13 cellular contexts compared by ENCODE assay signal in genomic region chr22:46609724-46610161, GRCh38.
"Had no signal": no experiment of that assay in that cellular context is flagged by ENCODE, and none has a peak within 500 bp of the region (broad histone marks: within the 10 kb centered on the region; RNA-seq: fewer than 3 reads in every experiment).

No MANE protein-coding gene starts in this region.

- ATAC-seq: body of pancreas, natural killer cell had no signal

- H3K27ac ChIP-seq: body of pancreas, psoas muscle had no signal

- H3K4me3 Mint-ChIP-seq: activated naive CD4-positive, alpha-beta T cell treated with anti-CD3 and anti-CD28 coated beads, Interleukin-2, amount 50 U/mL, for 24 hours; central memory CD8-positive, alpha-beta T cell; natural killer cell had no signal

- H3K9me3 Mint-ChIP-seq: activated naive CD4-positive, alpha-beta T cell treated with anti-CD3 and anti-CD28 coated beads, Interleukin-2, amount 50 U/mL, for 24 hours; activated T-helper 2 cell treated with anti-CD3 and anti-CD28 coated beads, Interferon-gamma antibody, Interleukin-2, Interleukin-4, amounts not matched to agents 10 μg/mL and 5 μg/mL and 100 μg/mL, durations not matched to agents 14 hours and 24 hours and 36 hours; central memory CD8-positive, alpha-beta T cell; natural killer cell had no signal

- H3K27me3 ChIP-seq: body of pancreas had no signal

- H3K36me3 Mint-ChIP-seq: activated naive CD4-positive, alpha-beta T cell treated with anti-CD3 and anti-CD28 coated beads, Interleukin-2, amount 50 U/mL, for 24 hours; natural killer cell had no signal

- H3K9me3 ChIP-seq: body of pancreas, psoas muscle had no signal

- H3K27ac Mint-ChIP-seq: activated naive CD4-positive, alpha-beta T cell treated with anti-CD3 and anti-CD28 coated beads, Interleukin-2, amount 50 U/mL, for 24 hours had no signal

- H3K4me1 ChIP-seq: psoas muscle had no signal

- DNase-seq: activated CD4-positive, alpha-beta T cell treated with anti-CD3 and anti-CD28 coated beads for 4 hours; amniotic stem cell; body of pancreas; left cardiac atrium; natural killer cell; psoas muscle; stimulated activated CD4-positive, alpha-beta T cell treated with anti-CD3 and anti-CD28 coated beads, Interleukin-15, amount 100 ng/mL, for 24 hours; stimulated activated CD4-positive, alpha-beta T cell treated with anti-CD3 and anti-CD28 coated beads, Interleukin-4, amount 100 ng/mL, for 24 hours; SW 1271; T-helper 9 cell had no signal

- H3K27me3 Mint-ChIP-seq: activated naive CD4-positive, alpha-beta T cell treated with anti-CD3 and anti-CD28 coated beads, Interleukin-2, amount 50 U/mL, for 24 hours; central memory CD8-positive, alpha-beta T cell had no signal

- H3K4me3 ChIP-seq: body of pancreas, psoas muscle had no signal
